Comparison of ENCODE assay signal across 1 cellular context in genomic region chr14:55540847-55541773, GRCh38.
TF ChIP-seq lines count a peak whose summit lies in the region.

No MANE protein-coding gene starts in this region.

TF ChIP-seq in SK-N-SH, 30 proteins besides CTCF, POLR2A, EP300 and RAD21 (continued from another document):
- TF ChIP-seq REST (IDR thresholded peaks at IDR 0.05; ENCODE audit: low read depth, low read length) (no peak), MEF2A (IDR thresholded peaks at IDR 0.05; ENCODE audit: borderline replicate concordance, low read depth) (no peak), IRF3 (IDR thresholded peaks at IDR 0.05; ENCODE audit: low read depth, low read length) (no peak), PBX3 (IDR thresholded peaks at IDR 0.05) (peak; percentile 63), GATA2 (CRISPR knock-in tag; IDR thresholded peaks at IDR 0.05) (no peak), POLR2AphosphoS5 (IDR thresholded peaks at IDR 0.05; ENCODE audit: low read depth, low read length) (no peak), NFIC (IDR thresholded peaks at IDR 0.05; ENCODE audit: borderline replicate concordance) (no peak), ELF1 (IDR thresholded peaks at IDR 0.05) (no peak), USF2 (IDR thresholded peaks at IDR 0.05; ENCODE audit: borderline replicate concordance, low read depth, low read length) (no peak), CHD2 (IDR thresholded peaks at IDR 0.05; ENCODE audit: low read length, partially characterized antibody) (no peak), SIN3A (IDR thresholded peaks at IDR 0.05; ENCODE audit: borderline replicate concordance, low read depth, low read length) (no peak), SMC3 (IDR thresholded peaks at IDR 0.05; ENCODE audit: low read depth, low read length) (no peak), FOSL2 (IDR thresholded peaks at IDR 0.05; ENCODE audit: borderline replicate concordance, low read depth) (peak; percentile 65; the same call in 1 of the 2 replicates)
